ENCODE assay signal across 1 cellular context in genomic region chr4:55545681-55546632, GRCh38.
TF ChIP-seq lines count a peak whose summit lies in the region.

No MANE protein-coding gene starts in this region.

TF ChIP-seq in K562, 482 proteins besides CTCF, POLR2A, EP300 and RAD21 (continued from another document and continues in another):
- TF ChIP-seq VEZF1 (CRISPR knock-in tag; IDR thresholded peaks at IDR 0.05) (peak; percentile 93), MCM3 (IDR thresholded peaks at IDR 0.05) (no peak), ZNF224 (CRISPR knock-in tag; IDR thresholded peaks at IDR 0.05) (no peak), ZBTB17 (CRISPR knock-in tag; IDR thresholded peaks at IDR 0.05) (peak; percentile 85), SUPT5H (IDR thresholded peaks at IDR 0.05) (peak; percentile 45; the same call in 1 of the 2 replicates), ATF4 (CRISPR knock-in tag; IDR thresholded peaks at IDR 0.05) (no peak), PRPF4 (IDR thresholded peaks at IDR 0.05; ENCODE audit: insufficient read depth, low read depth, low read length, poor library complexity, severe bottlenecking) (no peak), HDAC3 (IDR thresholded peaks at IDR 0.05; ENCODE audit: borderline replicate concordance, partially characterized antibody) (no peak), TEAD1 (CRISPR knock-in tag; IDR thresholded peaks at IDR 0.05) (peak in 1 of 2 experiments; percentile 55; a peak in 1 of 4 replicates), ZBTB12 (CRISPR knock-in tag; IDR thresholded peaks at IDR 0.05) (no peak), ZNF212 (CRISPR knock-in tag; IDR thresholded peaks at IDR 0.05) (no peak), MEF2A (IDR thresholded peaks at IDR 0.05; ENCODE audit: control insufficient read depth, low read depth, low read length) (no peak), KLF1 (tag; IDR thresholded peaks at IDR 0.05) (no peak), YY1 (IDR thresholded peaks at IDR 0.05; ENCODE audit: borderline replicate concordance in 1 of 3, control insufficient read depth in 1 of 3, extremely low read depth in 1 of 3, insufficient read depth in 3 of 3, insufficient read length in 1 of 3, insufficient replicate concordance in 2 of 3, low read depth in 1 of 3, low read length in 2 of 3) (peak in 1 of 3 experiments; percentile 54), THAP12 (CRISPR knock-in tag; IDR thresholded peaks at IDR 0.05) (0 out of 2 replicates have a peak, but pooled peaks have one; percentile 7), FUS (optimal IDR thresholded peaks at IDR 0.05; ENCODE audit: low read depth, low read length) (no peak), SIN3A (IDR thresholded peaks at IDR 0.05; ENCODE audit: borderline replicate concordance in 2 of 2, control insufficient read depth in 1 of 2, low read depth in 2 of 2, low read length in 2 of 2) (peak; percentile 6 to 51; a peak in 1 of 4 replicates), ZNF717 (CRISPR knock-in tag; IDR thresholded peaks at IDR 0.05) (no peak), ZNF395 (CRISPR knock-in tag; IDR thresholded peaks at IDR 0.05) (peak; percentile 53), RBM15 (IDR thresholded peaks at IDR 0.05; ENCODE audit: insufficient read depth, low read length) (no peak), ZBTB1 (CRISPR knock-in tag; IDR thresholded peaks at IDR 0.05; ENCODE audit: borderline replicate concordance, low read depth) (peak; percentile 95), MLX (CRISPR knock-in tag; conservative IDR thresholded peaks at IDR 0.05) (no peak), ZNF561 (CRISPR knock-in tag; conservative IDR thresholded peaks at IDR 0.05) (no peak), AFF4 (CRISPR knock-in tag; IDR thresholded peaks at IDR 0.05) (peak; percentile 8; the same call in 1 of the 2 replicates), HNRNPLL (IDR thresholded peaks at IDR 0.05; ENCODE audit: low read depth, low read length, poor library complexity, severe bottlenecking) (peak; percentile 84), MAX (CRISPR knock-in tag; IDR thresholded peaks at IDR 0.05) (peak; percentile 71), NR3C1 (CRISPR knock-in tag; IDR thresholded peaks at IDR 0.05) (no peak), FOS (IDR thresholded peaks at IDR 0.05; ENCODE audit: extremely low read depth, insufficient read length) (no peak), U2AF1 (optimal IDR thresholded peaks at IDR 0.05; ENCODE audit: low read depth, low read length) (no peak), PHF20 (IDR thresholded peaks at IDR 0.05; ENCODE audit: partially characterized antibody) (no peak), GTF2E2 (tag; IDR thresholded peaks at IDR 0.05) (peak; percentile 81; the same call in 1 of the 2 replicates), PKNOX1 (IDR thresholded peaks at IDR 0.05) (no peak), HDAC1 (IDR thresholded peaks at IDR 0.05) (peak in 1 of 2 experiments; percentile 38; a peak in 1 of 4 replicates), ZNF347 (CRISPR knock-in tag; IDR thresholded peaks at IDR 0.05; ENCODE audit: low read depth) (no peak), CXXC5 (CRISPR knock-in tag; IDR thresholded peaks at IDR 0.05) (peak; percentile 91), UBTF (IDR thresholded peaks at IDR 0.05; ENCODE audit: borderline replicate concordance in 1 of 2, low read depth in 2 of 2, low read length in 2 of 2) (peak; percentile 86 to 94; a peak in 3 of 4 replicates), MAFK (IDR thresholded peaks at IDR 0.05; ENCODE audit: low read length) (no peak), TCF3 (CRISPR knock-in tag; IDR thresholded peaks at IDR 0.05) (no peak), ZNF766 (CRISPR knock-in tag; conservative IDR thresholded peaks at IDR 0.05) (peak; percentile 70; the same call in 1 of the 2 replicates), ZBED1 (IDR thresholded peaks at IDR 0.05) (no peak), ZSCAN29 (IDR thresholded peaks at IDR 0.05) (no peak), MNT (conservative IDR thresholded peaks at IDR 0.05) (peak in 1 of 2 experiments; percentile 74; a peak in 2 of 4 replicates), PYGO2 (tag; IDR thresholded peaks at IDR 0.05) (no peak), L3MBTL2 (IDR thresholded peaks at IDR 0.05) (peak; percentile 70; the same call in 1 of the 2 replicates), CAMTA2 (CRISPR knock-in tag; conservative IDR thresholded peaks at IDR 0.05) (no peak)
